1 cellular context compared by ENCODE assay signal in genomic region chr17:5419356-5419958, GRCh38.
A peak's percentile ranks its signal among the peaks of the same experiment; 100 is the strongest.
TF ChIP-seq lines count a peak whose summit lies in the region.

Gene NUP88 (minus strand): TSS chr17:5419662. CDS start chr17:5419650, 12 bp downstream.

TF ChIP-seq in K562, 482 proteins besides CTCF, POLR2A, EP300 and RAD21 (continued from another document and continues in another):
- TF ChIP-seq, protein P1, sequence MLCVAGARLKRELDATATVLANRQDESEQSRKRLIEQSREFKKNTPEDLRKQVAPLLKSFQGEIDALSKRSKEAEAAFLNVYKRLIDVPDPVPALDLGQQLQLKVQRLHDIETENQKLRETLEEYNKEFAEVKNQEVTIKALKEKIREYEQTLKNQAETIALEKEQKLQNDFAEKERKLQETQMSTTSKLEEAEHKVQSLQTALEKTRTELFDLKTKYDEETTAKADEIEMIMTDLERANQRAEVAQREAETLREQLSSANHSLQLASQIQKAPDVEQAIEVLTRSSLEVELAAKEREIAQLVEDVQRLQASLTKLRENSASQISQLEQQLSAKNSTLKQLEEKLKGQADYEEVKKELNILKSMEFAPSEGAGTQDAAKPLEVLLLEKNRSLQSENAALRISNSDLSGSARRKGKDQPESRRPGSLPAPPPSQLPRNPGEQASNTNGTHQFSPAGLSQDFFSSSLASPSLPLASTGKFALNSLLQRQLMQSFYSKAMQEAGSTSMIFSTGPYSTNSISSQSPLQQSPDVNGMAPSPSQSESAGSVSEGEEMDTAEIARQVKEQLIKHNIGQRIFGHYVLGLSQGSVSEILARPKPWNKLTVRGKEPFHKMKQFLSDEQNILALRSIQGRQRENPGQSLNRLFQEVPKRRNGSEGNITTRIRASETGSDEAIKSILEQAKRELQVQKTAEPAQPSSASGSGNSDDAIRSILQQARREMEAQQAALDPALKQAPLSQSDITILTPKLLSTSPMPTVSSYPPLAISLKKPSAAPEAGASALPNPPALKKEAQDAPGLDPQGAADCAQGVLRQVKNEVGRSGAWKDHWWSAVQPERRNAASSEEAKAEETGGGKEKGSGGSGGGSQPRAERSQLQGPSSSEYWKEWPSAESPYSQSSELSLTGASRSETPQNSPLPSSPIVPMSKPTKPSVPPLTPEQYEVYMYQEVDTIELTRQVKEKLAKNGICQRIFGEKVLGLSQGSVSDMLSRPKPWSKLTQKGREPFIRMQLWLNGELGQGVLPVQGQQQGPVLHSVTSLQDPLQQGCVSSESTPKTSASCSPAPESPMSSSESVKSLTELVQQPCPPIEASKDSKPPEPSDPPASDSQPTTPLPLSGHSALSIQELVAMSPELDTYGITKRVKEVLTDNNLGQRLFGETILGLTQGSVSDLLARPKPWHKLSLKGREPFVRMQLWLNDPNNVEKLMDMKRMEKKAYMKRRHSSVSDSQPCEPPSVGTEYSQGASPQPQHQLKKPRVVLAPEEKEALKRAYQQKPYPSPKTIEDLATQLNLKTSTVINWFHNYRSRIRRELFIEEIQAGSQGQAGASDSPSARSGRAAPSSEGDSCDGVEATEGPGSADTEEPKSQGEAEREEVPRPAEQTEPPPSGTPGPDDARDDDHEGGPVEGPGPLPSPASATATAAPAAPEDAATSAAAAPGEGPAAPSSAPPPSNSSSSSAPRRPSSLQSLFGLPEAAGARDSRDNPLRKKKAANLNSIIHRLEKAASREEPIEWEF (CRISPR knock-in tag; IDR thresholded peaks at IDR 0.05) = no peak
- TF ChIP-seq, protein P2, sequence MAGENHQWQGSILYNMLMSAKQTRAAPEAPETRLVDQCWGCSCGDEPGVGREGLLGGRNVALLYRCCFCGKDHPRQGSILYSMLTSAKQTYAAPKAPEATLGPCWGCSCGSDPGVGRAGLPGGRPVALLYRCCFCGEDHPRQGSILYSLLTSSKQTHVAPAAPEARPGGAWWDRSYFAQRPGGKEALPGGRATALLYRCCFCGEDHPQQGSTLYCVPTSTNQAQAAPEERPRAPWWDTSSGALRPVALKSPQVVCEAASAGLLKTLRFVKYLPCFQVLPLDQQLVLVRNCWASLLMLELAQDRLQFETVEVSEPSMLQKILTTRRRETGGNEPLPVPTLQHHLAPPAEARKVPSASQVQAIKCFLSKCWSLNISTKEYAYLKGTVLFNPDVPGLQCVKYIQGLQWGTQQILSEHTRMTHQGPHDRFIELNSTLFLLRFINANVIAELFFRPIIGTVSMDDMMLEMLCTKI (IDR thresholded peaks at IDR 0.05; ENCODE audit: partially characterized antibody) = no peak
- TF ChIP-seq ZNF764 (CRISPR knock-in tag; IDR thresholded peaks at IDR 0.05; ENCODE audit: low read depth) (no peak), THRA (IDR thresholded peaks at IDR 0.05) (no peak), NR1H2 (CRISPR knock-in tag; IDR thresholded peaks at IDR 0.05) (no peak), MYNN (IDR thresholded peaks at IDR 0.05) (no peak), MYNN (CRISPR knock-in tag; IDR thresholded peaks at IDR 0.05) (no peak), ZNF449 (CRISPR knock-in tag; IDR thresholded peaks at IDR 0.05) (no peak), GATA2 (CRISPR knock-in tag; IDR thresholded peaks at IDR 0.05) (no peak), ZNF347 (CRISPR knock-in tag; IDR thresholded peaks at IDR 0.05; ENCODE audit: low read depth) (no peak), ARHGAP35 (IDR thresholded peaks at IDR 0.05; ENCODE audit: partially characterized antibody) (no peak), ZNF445 (CRISPR knock-in tag; IDR thresholded peaks at IDR 0.05; ENCODE audit: low read depth) (no peak), SRSF1 (IDR thresholded peaks at IDR 0.05; ENCODE audit: low read depth, low read length) (no peak), MTF1 (CRISPR knock-in tag; IDR thresholded peaks at IDR 0.05; ENCODE audit: borderline replicate concordance) (no peak), CHCHD3 (CRISPR knock-in tag; IDR thresholded peaks at IDR 0.05) (no peak), MTA1 (IDR thresholded peaks at IDR 0.05; ENCODE audit: borderline replicate concordance) (no peak), ZBTB1 (CRISPR knock-in tag; IDR thresholded peaks at IDR 0.05; ENCODE audit: borderline replicate concordance, low read depth) (no peak), E2F3 (CRISPR knock-in tag; IDR thresholded peaks at IDR 0.05) (no peak), SAP30 (IDR thresholded peaks at IDR 0.05; ENCODE audit: borderline replicate concordance, insufficient read depth, low read depth, low read length, poor library complexity, severe bottlenecking) (peak; percentile 54), CAMTA2 (CRISPR knock-in tag; conservative IDR thresholded peaks at IDR 0.05) (no peak), ZNF274 (IDR thresholded peaks at IDR 0.05; ENCODE audit: borderline replicate concordance, low read depth, low read length) (no peak), FOXM1 (IDR thresholded peaks at IDR 0.05; ENCODE audit: low read depth) (peak; percentile 27; the same call in 1 of the 2 replicates), FOXM1 (CRISPR knock-in tag; IDR thresholded peaks at IDR 0.05; ENCODE audit: low read depth) (no peak; the same call in 1 of the 2 replicates), U2AF2 (optimal IDR thresholded peaks at IDR 0.05; ENCODE audit: low read depth, low read length) (no peak), PML (IDR thresholded peaks at IDR 0.05; ENCODE audit: low read length) (peak; percentile 65; the same call in 1 of the 2 replicates), CGGBP1 (CRISPR knock-in tag; IDR thresholded peaks at IDR 0.05) (no peak), TEAD4 (IDR thresholded peaks at IDR 0.05; ENCODE audit: low read length) (no peak), TEAD4 (CRISPR knock-in tag; IDR thresholded peaks at IDR 0.05; ENCODE audit: borderline replicate concordance) (no peak), PRMT5 (CRISPR knock-in tag; IDR thresholded peaks at IDR 0.05) (no peak), ZNF75A (CRISPR knock-in tag; IDR thresholded peaks at IDR 0.05) (no peak), KDM1A (IDR thresholded peaks at IDR 0.05) (no peak), SETDB1 (IDR thresholded peaks at IDR 0.05; ENCODE audit: low read length) (no peak), NR2F6 (CRISPR knock-in tag; IDR thresholded peaks at IDR 0.05) (no peak), ZNF184 (CRISPR knock-in tag; IDR thresholded peaks at IDR 0.05) (no peak), HDGF (IDR thresholded peaks at IDR 0.05) (no peak), BHLHE40 (IDR thresholded peaks at IDR 0.05; ENCODE audit: low read length) (peak; percentile 90), ZNF217 (CRISPR knock-in tag; IDR thresholded peaks at IDR 0.05) (no peak), NCOA2 (IDR thresholded peaks at IDR 0.05; ENCODE audit: partially characterized antibody in 2 of 2) (no peak), LCOR (CRISPR knock-in tag; IDR thresholded peaks at IDR 0.05) (0 out of 2 replicates have a peak, but pooled peaks have one; percentile 10), NR2C2 (CRISPR knock-in tag; IDR thresholded peaks at IDR 0.05) (peak; percentile 76; the same call in 1 of the 2 replicates), NR2C2 (tag; IDR thresholded peaks at IDR 0.05) (peak; percentile 92), CBX3 (IDR thresholded peaks at IDR 0.05; ENCODE audit: borderline replicate concordance in 1 of 2, low read length in 2 of 2) (no peak), TBP (optimal IDR thresholded peaks at IDR 0.05; ENCODE audit: low read depth, low read length) (peak; percentile 89), FOSL1 (tag; conservative IDR thresholded peaks at IDR 0.05) (no peak), ZFP30 (CRISPR knock-in tag; IDR thresholded peaks at IDR 0.05; ENCODE audit: borderline replicate concordance) (no peak)
- TF ChIP-seq, protein P3, sequence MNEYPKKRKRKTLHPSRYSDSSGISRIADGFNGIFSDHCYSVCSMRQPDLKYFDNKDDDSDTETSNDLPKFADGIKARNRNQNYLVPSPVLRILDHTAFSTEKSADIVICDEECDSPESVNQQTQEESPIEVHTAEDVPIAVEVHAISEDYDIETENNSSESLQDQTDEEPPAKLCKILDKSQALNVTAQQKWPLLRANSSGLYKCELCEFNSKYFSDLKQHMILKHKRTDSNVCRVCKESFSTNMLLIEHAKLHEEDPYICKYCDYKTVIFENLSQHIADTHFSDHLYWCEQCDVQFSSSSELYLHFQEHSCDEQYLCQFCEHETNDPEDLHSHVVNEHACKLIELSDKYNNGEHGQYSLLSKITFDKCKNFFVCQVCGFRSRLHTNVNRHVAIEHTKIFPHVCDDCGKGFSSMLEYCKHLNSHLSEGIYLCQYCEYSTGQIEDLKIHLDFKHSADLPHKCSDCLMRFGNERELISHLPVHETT (CRISPR knock-in tag; conservative IDR thresholded peaks at IDR 0.05 in 1 of 2, IDR thresholded peaks at IDR 0.05 in 1 of 2) = no peak
- TF ChIP-seq, protein P4, sequence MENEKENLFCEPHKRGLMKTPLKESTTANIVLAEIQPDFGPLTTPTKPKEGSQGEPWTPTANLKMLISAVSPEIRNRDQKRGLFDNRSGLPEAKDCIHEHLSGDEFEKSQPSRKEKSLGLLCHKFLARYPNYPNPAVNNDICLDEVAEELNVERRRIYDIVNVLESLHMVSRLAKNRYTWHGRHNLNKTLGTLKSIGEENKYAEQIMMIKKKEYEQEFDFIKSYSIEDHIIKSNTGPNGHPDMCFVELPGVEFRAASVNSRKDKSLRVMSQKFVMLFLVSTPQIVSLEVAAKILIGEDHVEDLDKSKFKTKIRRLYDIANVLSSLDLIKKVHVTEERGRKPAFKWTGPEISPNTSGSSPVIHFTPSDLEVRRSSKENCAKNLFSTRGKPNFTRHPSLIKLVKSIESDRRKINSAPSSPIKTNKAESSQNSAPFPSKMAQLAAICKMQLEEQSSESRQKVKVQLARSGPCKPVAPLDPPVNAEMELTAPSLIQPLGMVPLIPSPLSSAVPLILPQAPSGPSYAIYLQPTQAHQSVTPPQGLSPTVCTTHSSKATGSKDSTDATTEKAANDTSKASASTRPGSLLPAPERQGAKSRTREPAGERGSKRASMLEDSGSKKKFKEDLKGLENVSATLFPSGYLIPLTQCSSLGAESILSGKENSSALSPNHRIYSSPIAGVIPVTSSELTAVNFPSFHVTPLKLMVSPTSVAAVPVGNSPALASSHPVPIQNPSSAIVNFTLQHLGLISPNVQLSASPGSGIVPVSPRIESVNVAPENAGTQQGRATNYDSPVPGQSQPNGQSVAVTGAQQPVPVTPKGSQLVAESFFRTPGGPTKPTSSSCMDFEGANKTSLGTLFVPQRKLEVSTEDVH (IDR thresholded peaks at IDR 0.05; ENCODE audit: low read depth, partially characterized antibody) = no peak
- TF ChIP-seq, protein P5, sequence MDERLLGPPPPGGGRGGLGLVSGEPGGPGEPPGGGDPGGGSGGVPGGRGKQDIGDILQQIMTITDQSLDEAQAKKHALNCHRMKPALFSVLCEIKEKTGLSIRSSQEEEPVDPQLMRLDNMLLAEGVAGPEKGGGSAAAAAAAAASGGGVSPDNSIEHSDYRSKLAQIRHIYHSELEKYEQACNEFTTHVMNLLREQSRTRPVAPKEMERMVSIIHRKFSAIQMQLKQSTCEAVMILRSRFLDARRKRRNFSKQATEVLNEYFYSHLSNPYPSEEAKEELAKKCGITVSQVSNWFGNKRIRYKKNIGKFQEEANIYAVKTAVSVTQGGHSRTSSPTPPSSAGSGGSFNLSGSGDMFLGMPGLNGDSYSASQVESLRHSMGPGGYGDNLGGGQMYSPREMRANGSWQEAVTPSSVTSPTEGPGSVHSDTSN (CRISPR knock-in tag; IDR thresholded peaks at IDR 0.05; ENCODE audit: low read depth) = no peak
- TF ChIP-seq, protein P5 (tag; conservative IDR thresholded peaks at IDR 0.05; ENCODE audit: low read depth) = no peak
- TF ChIP-seq, protein P6, sequence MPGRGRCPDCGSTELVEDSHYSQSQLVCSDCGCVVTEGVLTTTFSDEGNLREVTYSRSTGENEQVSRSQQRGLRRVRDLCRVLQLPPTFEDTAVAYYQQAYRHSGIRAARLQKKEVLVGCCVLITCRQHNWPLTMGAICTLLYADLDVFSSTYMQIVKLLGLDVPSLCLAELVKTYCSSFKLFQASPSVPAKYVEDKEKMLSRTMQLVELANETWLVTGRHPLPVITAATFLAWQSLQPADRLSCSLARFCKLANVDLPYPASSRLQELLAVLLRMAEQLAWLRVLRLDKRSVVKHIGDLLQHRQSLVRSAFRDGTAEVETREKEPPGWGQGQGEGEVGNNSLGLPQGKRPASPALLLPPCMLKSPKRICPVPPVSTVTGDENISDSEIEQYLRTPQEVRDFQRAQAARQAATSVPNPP (IDR thresholded peaks at IDR 0.05; ENCODE audit: borderline replicate concordance, insufficient read depth, insufficient read length) = no peak
